Comparison of ENCODE assay signal across 16 cellular contexts in genomic region chr1:90494748-90495282, GRCh38.
DNase-seq lines count a peak whose midpoint lies in the region; ATAC-seq and TF ChIP-seq lines count a peak whose summit lies in the region.
"Had no signal": no experiment of that assay in that cellular context is flagged by ENCODE, and none has a peak within 500 bp of the region (broad histone marks: within the 10 kb centered on the region; RNA-seq: fewer than 3 reads in every experiment).

No MANE protein-coding gene starts in this region.

- no peaks in the 10 kb centered on the region for H3K36me3 ChIP-seq in DND-41 (ENCODE audit: insufficient read depth, low read length)
- H3K36me3 ChIP-seq in GM23338 (ENCODE audit: insufficient read depth), result no peaks in the 10 kb centered on the region
- H3K36me3 ChIP-seq in iPS-20b (ENCODE audit: insufficient read depth, low read depth, low read length), result no peaks in the 10 kb centered on the region
- H3K36me3 ChIP-seq: HAP-1 had no signal

- H3K27me3 Mint-ChIP-seq in GM23338 (ENCODE audit: insufficient read depth, low read depth, poor library complexity) (peaks cover 9% of the 10 kb centered on the region), WTC11 (ENCODE audit: low read depth) (peaks cover 17% of the 10 kb centered on the region; the same call in 1 of the 2 replicates)

- H3K27ac Mint-ChIP-seq in GM23338 (no peak overlapping the region), WTC11 (no peak overlapping the region)
- H3K27ac Mint-ChIP-seq: CD4-positive, alpha-beta memory T cell had no signal

- H3K9me2 ChIP-seq in GM23338 (ENCODE audit: insufficient read depth), result 0 out of 2 replicates have a peak, but pooled peaks cover 7% of the 10 kb centered on the region

- POLR2A ChIA-PET in WTC11 (lab: Charles Lee), result interaction anchor here (1.0 kb wide), 1 partner anchor 97 kb away, joined by 3 read pairs; no protein-coding TSS in a partner anchor

- ATAC-seq in DND-41 (ENCODE audit: insufficient read depth, low read depth) (peak; percentile 60), GM23338 (peak; percentile 36; the same call in 2 of the 3 replicates), WTC11 (no peak; the same call in 1 of the 2 replicates), HG02973 (IDR thresholded peaks at IDR 0.05; ENCODE audit: unreplicated experiment) (no peak)

- no peak overlapping the region for H3K4me3 Mint-ChIP-seq in GM23338
- H3K4me3 Mint-ChIP-seq in WTC11, result no peak overlapping the region
- H3K4me3 Mint-ChIP-seq: CD4-positive, alpha-beta memory T cell had no signal

- peak overlapping the region; percentile 82 for H3K27ac ChIP-seq in DND-41 (ENCODE audit: low read length)
- no peak overlapping the region for H3K27ac ChIP-seq in GM23338 (ENCODE audit: low read depth)
- peak overlapping the region; percentile 22 for H3K27ac ChIP-seq in iPS-20b (ENCODE audit: low read length)
- H3K27ac ChIP-seq: GM23248 had no signal

- H3K36me3 Mint-ChIP-seq in GM23338 (ENCODE audit: low read depth) (no peaks in the 10 kb centered on the region; the same call in 2 of the 3 replicates), WTC11 (no peaks in the 10 kb centered on the region)
- H3K36me3 Mint-ChIP-seq: CD4-positive, alpha-beta memory T cell had no signal

- TF ChIP-seq CTCF in DND-41 (IDR thresholded peaks at IDR 0.05; ENCODE audit: borderline replicate concordance, extremely low read depth, low read length, poor library complexity, severe bottlenecking), result no peak
- TF ChIP-seq CTCF in GM23338 (conservative IDR thresholded peaks at IDR 0.05; ENCODE audit: low read depth in 2 of 2), result no peak
- no peak for TF ChIP-seq CTCF in WTC11 (IDR thresholded peaks at IDR 0.05)

- H3K27me3 ChIP-seq in DND-41 (ENCODE audit: insufficient read depth, low read length, poor library complexity) (no peaks in the 10 kb centered on the region), GM23338 (ENCODE audit: insufficient read depth) (no peaks in the 10 kb centered on the region), iPS-20b (ENCODE audit: insufficient read depth, low read length) (no peaks in the 10 kb centered on the region)

- no peaks in the 10 kb centered on the region for H3K9me3 Mint-ChIP-seq in GM23338
- no peaks in the 10 kb centered on the region for H3K9me3 Mint-ChIP-seq in WTC11

- DNase-seq in DND-41 (peak; percentile 61), GM23338 (ENCODE audit: low spot score) (no peak), WTC11 (ENCODE audit: low spot score) (no peak), COR-L47 (lab: John Stamatoyannopoulos, UW) (no peak), NCI-H446 treated with DMSO at 0.1 percent for 48 hours (lab: John Stamatoyannopoulos, UW) (no peak), NCI-H774 (lab: John Stamatoyannopoulos, UW) (no peak)
- DNase-seq: C1 segment of cervical spinal cord, Caco-2, DMS153, EL, GF-D8, GM23248 had no signal

- CTCF ChIA-PET in WTC11 (lab: Charles Lee), result interaction anchor here (0.6 to 1.2 kb wide), 2 partner anchors 12 to 67 kb away, joined by 3 read pairs; no protein-coding TSS in a partner anchor

- H4K20me1 ChIP-seq in DND-41 (ENCODE audit: insufficient read depth, low read length), result no peaks in the 10 kb centered on the region
- H4K20me1 ChIP-seq in GM23338 (replicated peaks; ENCODE audit: insufficient read depth), result no peaks in the 10 kb centered on the region

- H3K4me2 ChIP-seq in DND-41 (ENCODE audit: insufficient read depth, low read length), result 0 out of 2 replicates have a peak overlapping the region, but pooled peaks have one; percentile 20
- H3K4me2 ChIP-seq in GM23338, result no peak overlapping the region

- no peak overlapping the region for H2AFZ ChIP-seq in DND-41 (ENCODE audit: low read depth, low read length)
- peak overlapping the region; percentile 60; the same call in 1 of the 2 replicates for H2AFZ ChIP-seq in GM23338
- H2AFZ ChIP-seq: GM23248 had no signal

- H3F3A ChIP-seq in GM23338 (replicated peaks; ENCODE audit: low read depth), result no peaks in the 10 kb centered on the region

- H3K4me1 Mint-ChIP-seq in GM23338, result peaks cover 23% of the 10 kb centered on the region
- H3K4me1 Mint-ChIP-seq in WTC11, result peaks cover 34% of the 10 kb centered on the region
- H3K4me1 Mint-ChIP-seq: CD4-positive, alpha-beta memory T cell had no signal

- H3K4me1 ChIP-seq in DND-41 (ENCODE audit: insufficient read depth, low read length) (peaks cover 84% of the 10 kb centered on the region), GM23338 (ENCODE audit: insufficient read depth) (peaks cover 19% of the 10 kb centered on the region), iPS-20b (ENCODE audit: insufficient read depth, low read length) (peaks cover 10% of the 10 kb centered on the region; the same call in 1 of the 2 replicates)
- H3K4me1 ChIP-seq: Caco-2 had no signal

- H3K4me3 ChIP-seq in DND-41 (ENCODE audit: low read depth in 1 of 2, low read length in 2 of 2), result no peak overlapping the region
- H3K4me3 ChIP-seq in GM23338, result no peak overlapping the region
- H3K4me3 ChIP-seq in iPS-20b (ENCODE audit: low read length), result no peak overlapping the region
- H3K4me3 ChIP-seq: GM23248, HAP-1 had no signal

- no peaks in the 10 kb centered on the region for H3K79me2 ChIP-seq in DND-41 (ENCODE audit: insufficient read depth, low read length)
- no peaks in the 10 kb centered on the region for H3K79me2 ChIP-seq in GM23338 (replicated peaks; ENCODE audit: insufficient read depth)

- H3K9ac ChIP-seq in DND-41 (ENCODE audit: low read depth, low read length), result peak overlapping the region; percentile 26; the same call in 1 of the 2 replicates
- no peak overlapping the region for H3K9ac ChIP-seq in iPS-20b (ENCODE audit: low read depth, low read length)
- H3K9ac ChIP-seq: GM23248 had no signal

- H3K9me3 ChIP-seq in DND-41 (ENCODE audit: insufficient read depth, low read length, severe bottlenecking) (no peaks in the 10 kb centered on the region), iPS-20b (ENCODE audit: insufficient read depth, low read depth, low read length) (no peaks in the 10 kb centered on the region)
- H3K9me3 ChIP-seq: Caco-2, HAP-1 had no signal

TF ChIP-seq in GM23338, 12 proteins besides CTCF, POLR2A, EP300 and RAD21:
- TF ChIP-seq EZH2 (IDR thresholded peaks at IDR 0.05; ENCODE audit: low read depth, unreplicated experiment), result no peak
- no peak for TF ChIP-seq CREB1 (CRISPR knock-in tag; IDR thresholded peaks at IDR 0.05; ENCODE audit: low read depth)
- TF ChIP-seq JUNB (IDR thresholded peaks at IDR 0.05; ENCODE audit: unreplicated experiment), result no peak
- TF ChIP-seq EZH2phosphoT487 (IDR thresholded peaks at IDR 0.05; ENCODE audit: unreplicated experiment), result no peak
- TF ChIP-seq POLR2AphosphoS5 (IDR thresholded peaks at IDR 0.05; ENCODE audit: low read depth), result no peak

TF ChIP-seq in WTC11, 78 proteins besides CTCF, POLR2A, EP300 and RAD21:
- TF ChIP-seq ATF2 (CRISPR knock-in tag; IDR thresholded peaks at IDR 0.05; ENCODE audit: borderline replicate concordance, low read depth) (no peak), ZNF423 (CRISPR knock-in tag; IDR thresholded peaks at IDR 0.05) (peak; percentile 85)

Comparison
In these comparisons a context has a peak if more than half of its experiments do, and no peak if none do; other contexts are left out.
1. ATAC-seq: peak in DND-41 (single experiment) and GM23338 (single experiment); none in WTC11 (single experiment) and HG02973 (single experiment).